Comparison of ENCODE assay signal across 23 cellular contexts in the genomic region with DNA sequence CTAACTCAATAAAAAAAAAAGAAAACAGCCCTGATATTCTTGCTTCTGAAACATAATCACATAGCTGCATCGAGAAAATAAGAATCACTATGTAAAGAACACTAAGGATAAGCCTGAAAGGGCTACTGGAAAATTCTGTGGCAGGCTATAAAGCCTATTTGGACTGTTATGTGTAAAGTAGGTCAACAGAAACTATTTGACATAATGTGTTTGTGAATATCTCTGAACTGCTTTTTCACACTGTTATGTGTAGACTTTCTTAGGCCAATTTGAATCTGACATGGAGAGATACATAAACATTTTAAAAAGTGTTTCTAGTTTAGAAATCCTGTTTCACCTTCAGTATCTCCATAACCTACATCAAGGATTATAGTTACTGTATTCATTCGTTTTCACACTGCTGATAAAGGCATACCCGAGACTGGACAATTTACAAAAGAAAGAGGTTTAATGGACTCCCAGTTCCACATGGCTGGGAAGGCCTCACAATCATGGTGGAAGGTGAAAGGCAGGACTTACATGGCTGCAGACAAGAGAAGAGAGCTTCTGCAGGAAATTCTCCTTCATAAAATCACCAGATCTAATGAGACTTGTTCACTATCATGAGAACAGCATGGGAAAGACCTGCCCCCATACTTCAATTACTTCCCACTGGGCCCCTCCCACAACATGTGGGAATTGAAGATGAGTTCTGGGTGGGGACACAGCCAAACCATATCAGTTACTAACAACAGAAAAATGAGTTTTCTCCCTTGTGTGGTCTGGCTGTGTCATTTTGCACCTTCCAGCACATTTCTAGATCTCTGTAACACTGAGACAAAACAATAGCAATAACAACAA.
"Had no signal": no experiment of that assay in that cellular context is flagged by ENCODE, and none has a peak within 500 bp of the region (broad histone marks: within the 10 kb centered on the region; RNA-seq: fewer than 3 reads in every experiment).

No MANE protein-coding gene starts in this region.

- H3K9me3 Mint-ChIP-seq: activated B cell treated with CpG ODN at 0.5 μM for 24 hours; activated naive CD8-positive, alpha-beta T cell treated with anti-CD3 and anti-CD28 coated beads for 36 hours; activated T-cell treated with anti-CD3 and anti-CD28 coated beads, Interleukin-2, amount 50 U/mL, for 4 hours; activated T-helper 2 cell treated with anti-CD3 and anti-CD28 coated beads, Interferon-gamma antibody, Interleukin-2, Interleukin-4, amounts not matched to agents 10 μg/mL and 5 μg/mL and 100 μg/mL, durations not matched to agents 14 hours and 24 hours and 36 hours; neural crest cell; stimulated activated naive CD8-positive, alpha-beta T cell treated with anti-CD3 and anti-CD28 coated beads, Interleukin-15, Interleukin-2, amounts not matched to agents 100 ng/mL and 50 ng/mL, for 24 hours; T-helper 2 cell treated with Interferon-gamma antibody and Interleukin-4, amounts not matched to agents 5 μg/mL and 100 μg/mL, for 36 hours had no signal

- H3K4me3 Mint-ChIP-seq: activated B cell treated with CpG ODN at 0.5 μM for 24 hours; activated CD4-positive, alpha-beta T cell treated with anti-CD3 and anti-CD28 coated beads for 36 hours; activated naive CD8-positive, alpha-beta T cell treated with anti-CD3 and anti-CD28 coated beads for 36 hours; activated T-cell treated with anti-CD3 and anti-CD28 coated beads, Interleukin-2, amount 50 U/mL, for 4 hours; naive thymus-derived CD4-positive, alpha-beta T cell; neural crest cell; stimulated activated naive CD8-positive, alpha-beta T cell treated with anti-CD3 and anti-CD28 coated beads, Interleukin-15, Interleukin-2, amounts not matched to agents 100 ng/mL and 50 ng/mL, for 24 hours; T-cell; T-helper 2 cell treated with Interferon-gamma antibody and Interleukin-4, amounts not matched to agents 5 μg/mL and 100 μg/mL, for 36 hours had no signal

- H3K27me3 ChIP-seq: ovary, tibial artery had no signal

- H3K9me3 ChIP-seq: ovary, tibial artery had no signal

- H3K4me3 ChIP-seq: lung, ovary, tibial artery had no signal

- DNase-seq: activated B cell treated with CpG ODN at 0.5 μM for 24 hours; activated CD4-positive, alpha-beta T cell treated with anti-CD3 and anti-CD28 coated beads for 36 hours; activated CD4-positive, alpha-beta T cell treated with anti-CD3 and anti-CD28 coated beads, Interleukin-2, amount 50 U/mL, for 48 hours; activated CD8-positive, alpha-beta memory T cell treated with anti-CD3 and anti-CD28 coated beads, Interleukin-2, amount 50 U/mL, for 48 hours; activated naive CD4-positive, alpha-beta T cell treated with Interleukin-2 at 50 U/mL for 16 hours; activated naive CD8-positive, alpha-beta T cell treated with anti-CD3 and anti-CD28 coated beads for 36 hours; activated T-cell treated with anti-CD3 and anti-CD28 coated beads, Interleukin-2, amount 50 U/mL, for 4 hours; cerebellar nuclear complex; cortex of kidney; foreskin fibroblast; naive thymus-derived CD4-positive, alpha-beta T cell; ovary; right cardiac atrium; stimulated activated CD4-positive, alpha-beta T cell treated with anti-CD3 and anti-CD28 coated beads, Interleukin-4, amount 100 ng/mL, for 24 hours; substantia nigra; T-cell; tibial artery had no signal

- H3K27ac ChIP-seq: epithelial cell of prostate, ovary, tibial artery had no signal

- H3K27me3 Mint-ChIP-seq: activated B cell treated with CpG ODN at 0.5 μM for 24 hours; activated CD4-positive, alpha-beta T cell treated with anti-CD3 and anti-CD28 coated beads for 36 hours; activated naive CD8-positive, alpha-beta T cell treated with anti-CD3 and anti-CD28 coated beads for 36 hours; naive thymus-derived CD4-positive, alpha-beta T cell; stimulated activated naive CD8-positive, alpha-beta T cell treated with anti-CD3 and anti-CD28 coated beads, Interleukin-15, Interleukin-2, amounts not matched to agents 100 ng/mL and 50 ng/mL, for 24 hours; T-cell had no signal

- H3K4me1 Mint-ChIP-seq: activated B cell treated with CpG ODN at 0.5 μM for 24 hours; activated CD4-positive, alpha-beta T cell treated with anti-CD3 and anti-CD28 coated beads for 36 hours; activated naive CD8-positive, alpha-beta T cell treated with anti-CD3 and anti-CD28 coated beads for 36 hours; naive thymus-derived CD4-positive, alpha-beta T cell; neural crest cell; T-cell had no signal

- H3K27ac Mint-ChIP-seq: activated B cell treated with CpG ODN at 0.5 μM for 24 hours; activated CD4-positive, alpha-beta T cell treated with anti-CD3 and anti-CD28 coated beads for 36 hours; activated naive CD8-positive, alpha-beta T cell treated with anti-CD3 and anti-CD28 coated beads for 36 hours; activated T-helper 2 cell treated with anti-CD3 and anti-CD28 coated beads, Interferon-gamma antibody, Interleukin-2, Interleukin-4, amounts not matched to agents 10 μg/mL and 5 μg/mL and 100 μg/mL, durations not matched to agents 14 hours and 24 hours and 36 hours; naive thymus-derived CD4-positive, alpha-beta T cell; stimulated activated naive CD8-positive, alpha-beta T cell treated with anti-CD3 and anti-CD28 coated beads, Interleukin-15, Interleukin-2, amounts not matched to agents 100 ng/mL and 50 ng/mL, for 24 hours; T-cell; T-helper 2 cell treated with Interferon-gamma antibody and Interleukin-4, amounts not matched to agents 5 μg/mL and 100 μg/mL, for 36 hours had no signal

- H3K4me1 ChIP-seq: tibial artery had no signal

- H3K36me3 Mint-ChIP-seq: activated naive CD8-positive, alpha-beta T cell treated with anti-CD3 and anti-CD28 coated beads for 36 hours; naive thymus-derived CD4-positive, alpha-beta T cell; T-cell had no signal

- H3K36me3 ChIP-seq: ovary, tibial artery had no signal
